In the genomic region with DNA sequence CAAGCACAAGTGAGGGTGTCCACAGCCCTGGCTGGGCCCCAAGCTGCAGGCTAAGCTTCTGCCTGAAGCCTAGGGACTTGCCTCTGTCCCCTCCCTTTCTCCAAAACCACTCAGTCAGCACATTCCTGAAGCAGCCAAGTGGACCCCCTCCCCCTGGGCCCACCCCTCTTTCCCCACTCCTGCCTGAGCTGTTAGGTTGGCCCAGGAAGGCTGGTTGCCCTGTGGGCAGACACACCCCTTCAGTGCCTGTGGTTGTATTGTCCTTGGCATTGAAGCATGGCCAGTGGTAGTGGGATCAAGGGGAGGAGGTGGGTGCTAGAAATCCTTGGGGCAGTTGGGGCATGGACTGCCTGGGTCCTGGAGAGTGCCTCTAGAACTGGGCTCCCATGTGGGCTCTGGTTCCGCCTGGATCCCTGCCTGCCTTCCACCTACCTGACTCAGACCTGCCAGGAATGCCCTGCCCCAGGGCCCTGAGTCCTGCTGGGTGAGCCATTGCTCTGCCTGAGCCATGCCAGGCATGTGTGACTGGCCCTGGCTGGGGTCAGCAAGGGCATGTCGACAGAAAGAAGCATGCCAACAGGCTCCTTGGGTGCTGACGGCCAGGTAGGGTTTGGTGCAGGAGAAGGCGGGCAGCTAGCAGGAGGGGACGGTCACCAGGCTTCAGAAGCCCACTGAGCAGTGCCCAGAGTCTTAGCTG, we compare ENCODE assay signal across 2 cellular contexts.
TF ChIP-seq lines count a peak whose summit lies in the region.

No MANE protein-coding gene starts in this region.

TF ChIP-seq in SK-N-SH, 30 proteins besides CTCF, POLR2A, EP300 and RAD21:
- TF ChIP-seq, protein P1, sequence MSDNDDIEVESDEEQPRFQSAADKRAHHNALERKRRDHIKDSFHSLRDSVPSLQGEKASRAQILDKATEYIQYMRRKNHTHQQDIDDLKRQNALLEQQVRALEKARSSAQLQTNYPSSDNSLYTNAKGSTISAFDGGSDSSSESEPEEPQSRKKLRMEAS (IDR thresholded peaks at IDR 0.05; ENCODE audit: low read depth): no peak
- TF ChIP-seq, protein P2, sequence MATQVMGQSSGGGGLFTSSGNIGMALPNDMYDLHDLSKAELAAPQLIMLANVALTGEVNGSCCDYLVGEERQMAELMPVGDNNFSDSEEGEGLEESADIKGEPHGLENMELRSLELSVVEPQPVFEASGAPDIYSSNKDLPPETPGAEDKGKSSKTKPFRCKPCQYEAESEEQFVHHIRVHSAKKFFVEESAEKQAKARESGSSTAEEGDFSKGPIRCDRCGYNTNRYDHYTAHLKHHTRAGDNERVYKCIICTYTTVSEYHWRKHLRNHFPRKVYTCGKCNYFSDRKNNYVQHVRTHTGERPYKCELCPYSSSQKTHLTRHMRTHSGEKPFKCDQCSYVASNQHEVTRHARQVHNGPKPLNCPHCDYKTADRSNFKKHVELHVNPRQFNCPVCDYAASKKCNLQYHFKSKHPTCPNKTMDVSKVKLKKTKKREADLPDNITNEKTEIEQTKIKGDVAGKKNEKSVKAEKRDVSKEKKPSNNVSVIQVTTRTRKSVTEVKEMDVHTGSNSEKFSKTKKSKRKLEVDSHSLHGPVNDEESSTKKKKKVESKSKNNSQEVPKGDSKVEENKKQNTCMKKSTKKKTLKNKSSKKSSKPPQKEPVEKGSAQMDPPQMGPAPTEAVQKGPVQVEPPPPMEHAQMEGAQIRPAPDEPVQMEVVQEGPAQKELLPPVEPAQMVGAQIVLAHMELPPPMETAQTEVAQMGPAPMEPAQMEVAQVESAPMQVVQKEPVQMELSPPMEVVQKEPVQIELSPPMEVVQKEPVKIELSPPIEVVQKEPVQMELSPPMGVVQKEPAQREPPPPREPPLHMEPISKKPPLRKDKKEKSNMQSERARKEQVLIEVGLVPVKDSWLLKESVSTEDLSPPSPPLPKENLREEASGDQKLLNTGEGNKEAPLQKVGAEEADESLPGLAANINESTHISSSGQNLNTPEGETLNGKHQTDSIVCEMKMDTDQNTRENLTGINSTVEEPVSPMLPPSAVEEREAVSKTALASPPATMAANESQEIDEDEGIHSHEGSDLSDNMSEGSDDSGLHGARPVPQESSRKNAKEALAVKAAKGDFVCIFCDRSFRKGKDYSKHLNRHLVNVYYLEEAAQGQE (IDR thresholded peaks at IDR 0.05; ENCODE audit: low read depth, low read length): no peak
- TF ChIP-seq, protein P3, sequence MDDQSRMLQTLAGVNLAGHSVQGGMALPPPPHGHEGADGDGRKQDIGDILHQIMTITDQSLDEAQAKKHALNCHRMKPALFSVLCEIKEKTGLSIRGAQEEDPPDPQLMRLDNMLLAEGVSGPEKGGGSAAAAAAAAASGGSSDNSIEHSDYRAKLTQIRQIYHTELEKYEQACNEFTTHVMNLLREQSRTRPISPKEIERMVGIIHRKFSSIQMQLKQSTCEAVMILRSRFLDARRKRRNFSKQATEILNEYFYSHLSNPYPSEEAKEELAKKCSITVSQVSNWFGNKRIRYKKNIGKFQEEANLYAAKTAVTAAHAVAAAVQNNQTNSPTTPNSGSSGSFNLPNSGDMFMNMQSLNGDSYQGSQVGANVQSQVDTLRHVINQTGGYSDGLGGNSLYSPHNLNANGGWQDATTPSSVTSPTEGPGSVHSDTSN (IDR thresholded peaks at IDR 0.05): no peak
- no peak for TF ChIP-seq TAF1 (IDR thresholded peaks at IDR 0.05; ENCODE audit: borderline replicate concordance, low read depth, low read length)
- TF ChIP-seq MXI1 (IDR thresholded peaks at IDR 0.05; ENCODE audit: low read depth, low read length): no peak

TF ChIP-seq in SK-N-SH treated with all-trans-retinoic acid at 6 μM for 48 hours, 23 proteins besides CTCF, POLR2A, EP300 and RAD21:
- TF ChIP-seq ZFP30 (CRISPR knock-in tag; IDR thresholded peaks at IDR 0.05) (no peak), ZNF565 (CRISPR knock-in tag; conservative IDR thresholded peaks at IDR 0.05; ENCODE audit: low read depth) (no peak), SNAI2 (CRISPR knock-in tag; IDR thresholded peaks at IDR 0.05) (no peak), ZC3H10 (CRISPR knock-in tag; IDR thresholded peaks at IDR 0.05) (no peak), ISL1 (CRISPR knock-in tag; IDR thresholded peaks at IDR 0.05) (no peak), ZNF70 (CRISPR knock-in tag; IDR thresholded peaks at IDR 0.05) (no peak), TCF4 (CRISPR knock-in tag; IDR thresholded peaks at IDR 0.05; ENCODE audit: borderline replicate concordance) (no peak), CSDC2 (CRISPR knock-in tag; IDR thresholded peaks at IDR 0.05) (no peak), ESRRG (CRISPR knock-in tag; IDR thresholded peaks at IDR 0.05) (no peak), POU6F1 (CRISPR knock-in tag; IDR thresholded peaks at IDR 0.05; ENCODE audit: borderline replicate concordance, low read depth) (no peak), TOX (CRISPR knock-in tag; IDR thresholded peaks at IDR 0.05; ENCODE audit: borderline replicate concordance) (no peak), ZNF8 (CRISPR knock-in tag; IDR thresholded peaks at IDR 0.05) (no peak), CREB5 (CRISPR knock-in tag; IDR thresholded peaks at IDR 0.05; ENCODE audit: low read depth) (no peak)
- TF ChIP-seq, protein P4, sequence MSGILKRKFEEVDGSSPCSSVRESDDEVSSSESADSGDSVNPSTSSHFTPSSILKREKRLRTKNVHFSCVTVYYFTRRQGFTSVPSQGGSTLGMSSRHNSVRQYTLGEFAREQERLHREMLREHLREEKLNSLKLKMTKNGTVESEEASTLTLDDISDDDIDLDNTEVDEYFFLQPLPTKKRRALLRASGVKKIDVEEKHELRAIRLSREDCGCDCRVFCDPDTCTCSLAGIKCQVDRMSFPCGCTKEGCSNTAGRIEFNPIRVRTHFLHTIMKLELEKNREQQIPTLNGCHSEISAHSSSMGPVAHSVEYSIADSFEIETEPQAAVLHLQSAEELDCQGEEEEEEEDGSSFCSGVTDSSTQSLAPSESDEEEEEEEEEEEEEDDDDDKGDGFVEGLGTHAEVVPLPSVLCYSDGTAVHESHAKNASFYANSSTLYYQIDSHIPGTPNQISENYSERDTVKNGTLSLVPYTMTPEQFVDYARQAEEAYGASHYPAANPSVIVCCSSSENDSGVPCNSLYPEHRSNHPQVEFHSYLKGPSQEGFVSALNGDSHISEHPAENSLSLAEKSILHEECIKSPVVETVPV (CRISPR knock-in tag; IDR thresholded peaks at IDR 0.05): no peak
